ENCODE assay signal across 1 cellular context in the genomic region with DNA sequence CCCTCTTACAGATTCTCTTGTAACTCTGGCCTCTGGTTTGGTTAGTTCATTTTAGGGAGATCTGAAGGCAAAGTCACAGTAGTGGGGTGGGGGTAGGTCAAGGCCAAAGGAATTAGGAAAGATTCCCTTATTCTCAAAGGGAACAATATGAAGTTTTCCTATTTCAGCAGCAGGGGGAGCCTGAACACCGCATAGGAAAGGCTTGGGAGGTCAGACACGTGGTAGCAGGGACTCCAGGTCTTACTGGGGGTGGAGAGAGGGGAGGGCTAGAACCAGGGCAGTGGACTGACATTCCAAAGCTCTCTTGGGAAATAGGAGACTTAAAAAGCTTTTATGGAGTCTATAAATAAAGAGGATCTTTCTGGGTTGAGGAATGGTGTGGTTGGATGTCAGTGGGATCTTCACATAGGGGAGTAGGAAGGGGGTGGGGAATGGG.
TF ChIP-seq lines count a peak whose summit lies in the region.

No MANE protein-coding gene starts in this region.

TF ChIP-seq in liver, 16 proteins besides CTCF, POLR2A, EP300 and RAD21 (continued from another document):
- TF ChIP-seq HNF4A (conservative IDR thresholded peaks at IDR 0.05): peak; percentile 65 to 68
- peak in 1 of 2 donors; percentile 62 for TF ChIP-seq GABPA (IDR thresholded peaks at IDR 0.05 in 1 of 2, conservative IDR thresholded peaks at IDR 0.05 in 1 of 2)
- TF ChIP-seq ATF3 (IDR thresholded peaks at IDR 0.05): peak; percentile 20
- TF ChIP-seq NR2F2 (IDR thresholded peaks at IDR 0.05): peak; percentile 89
- TF ChIP-seq YY1 (IDR thresholded peaks at IDR 0.05): peak; percentile 58
- TF ChIP-seq, protein P1, sequence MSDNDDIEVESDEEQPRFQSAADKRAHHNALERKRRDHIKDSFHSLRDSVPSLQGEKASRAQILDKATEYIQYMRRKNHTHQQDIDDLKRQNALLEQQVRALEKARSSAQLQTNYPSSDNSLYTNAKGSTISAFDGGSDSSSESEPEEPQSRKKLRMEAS (IDR thresholded peaks at IDR 0.05): peak; percentile 83
- no peak for TF ChIP-seq HNF4G (IDR thresholded peaks at IDR 0.05)
- TF ChIP-seq EGR1 (IDR thresholded peaks at IDR 0.05; ENCODE audit: low read depth in 2 of 2): no peak
- peak in 1 of 2 donors; percentile 28 for TF ChIP-seq JUND (IDR thresholded peaks at IDR 0.05)
